Comparison of ENCODE assay signal across 1 cellular context in genomic region chr5:134502259-134502658, GRCh38.
TF ChIP-seq lines count a peak whose summit lies in the region.

No MANE protein-coding gene starts in this region.

TF ChIP-seq in A549, 52 proteins besides CTCF, POLR2A, EP300 and RAD21 (continued from another document):
- TF ChIP-seq HMGXB4 (CRISPR knock-in tag; IDR thresholded peaks at IDR 0.05; ENCODE audit: borderline replicate concordance) (no peak), NFE2L2 (conservative IDR thresholded peaks at IDR 0.05; ENCODE audit: low read length) (no peak)
